Comparison of ENCODE assay signal across 8 cellular contexts in genomic region chr19:18589380-18590272, GRCh38. TPM values are rescaled to one million over a fixed set of nuclear protein-coding genes. Genes with fewer than 3 reads are reported as not detected.
DNase-seq lines count a peak whose midpoint lies in the region; ATAC-seq lines count a peak whose summit lies in the region.

No MANE protein-coding gene starts in this region.

- H3K27ac ChIP-seq in muscle layer of duodenum (ENCODE audit: low read length), result no peak overlapping the region
- peak overlapping the region; percentile 89 for H3K27ac ChIP-seq in temporal lobe (ENCODE audit: low read depth, low read length)

- H3K4me1 Mint-ChIP-seq in activated CD8-positive, alpha-beta memory T cell treated with anti-CD3 and anti-CD28 coated beads, Interleukin-2, amount 10 ng/mL, durations not matched to agents 7 days and 5 days, result peaks cover 46% of the 10 kb centered on the region

- no peaks in the 10 kb centered on the region for H3K9me3 ChIP-seq in muscle layer of duodenum (ENCODE audit: control insufficient read depth in 1 of 2, low read length in 2 of 2)

- peaks cover under 1% of the 10 kb centered on the region for H3K27me3 Mint-ChIP-seq in activated CD8-positive, alpha-beta memory T cell treated with anti-CD3 and anti-CD28 coated beads, Interleukin-2, amount 10 ng/mL, durations not matched to agents 7 days and 5 days

- peak overlapping the region; percentile 94 for H3K27ac Mint-ChIP-seq in activated CD8-positive, alpha-beta memory T cell treated with anti-CD3 and anti-CD28 coated beads, Interleukin-2, amount 10 ng/mL, durations not matched to agents 7 days and 5 days

- CTCF ChIA-PET in activated CD8-positive, alpha-beta memory T cell treated with anti-CD3 and anti-CD28 coated beads, Interleukin-2, amount 10 ng/mL, durations not matched to agents 7 days and 5 days (lab: Charles Lee), result interaction anchor here (0.7 to 5.4 kb wide), 39 partner anchors 8 to 901 kb away, joined by 3 to 67 read pairs (median 5); partner anchors contain the start of genes COPE, DDX49, ELL and FKBP8

- H3K9me3 Mint-ChIP-seq in activated CD8-positive, alpha-beta memory T cell treated with anti-CD3 and anti-CD28 coated beads, Interleukin-2, amount 10 ng/mL, durations not matched to agents 7 days and 5 days (ENCODE audit: low read depth), result no peaks in the 10 kb centered on the region

- H3K27me3 ChIP-seq in muscle layer of duodenum (ENCODE audit: low read depth, low read length), result no peaks in the 10 kb centered on the region

- peaks cover 5 to 8% of the 10 kb centered on the region in 2 donors for H3K36me3 ChIP-seq in muscle layer of duodenum (ENCODE audit: control insufficient read depth in 1 of 2, insufficient read depth in 2 of 2, low read length in 2 of 2)

- peaks cover 3% of the 10 kb centered on the region for H3K36me3 Mint-ChIP-seq in activated CD8-positive, alpha-beta memory T cell treated with anti-CD3 and anti-CD28 coated beads, Interleukin-2, amount 10 ng/mL, durations not matched to agents 7 days and 5 days

- H3K4me3 Mint-ChIP-seq in activated CD8-positive, alpha-beta memory T cell treated with anti-CD3 and anti-CD28 coated beads, Interleukin-2, amount 10 ng/mL, durations not matched to agents 7 days and 5 days, result peak overlapping the region; percentile 77

- ATAC-seq in GM18868 (IDR thresholded peaks at IDR 0.05; ENCODE audit: unreplicated experiment) (peak; percentile 26), HG03139 (IDR thresholded peaks at IDR 0.05; ENCODE audit: unreplicated experiment) (peak; percentile 30), esophagus mucosa (peak; percentile 76)
- peak; percentile 67 for ATAC-seq in activated CD8-positive, alpha-beta memory T cell treated with anti-CD3 and anti-CD28 coated beads, Interleukin-2, amount 10 ng/mL, durations not matched to agents 7 days and 5 days

- peaks cover 9 to 23% of the 10 kb centered on the region in 2 donors for H3K4me1 ChIP-seq in muscle layer of duodenum (ENCODE audit: control insufficient read depth in 1 of 2, insufficient read depth in 2 of 2, low read length in 2 of 2)

- DNase-seq in AG20443 (ENCODE audit: low spot score) (peak; percentile 82), NCI-H526 treated with DMSO at 0.1 percent for 48 hours (lab: John Stamatoyannopoulos, UW) (peak; percentile 39)
- peak; percentile 87 for DNase-seq in activated CD8-positive, alpha-beta memory T cell treated with anti-CD3 and anti-CD28 coated beads, Interleukin-2, amount 10 ng/mL, durations not matched to agents 7 days and 5 days

- peak overlapping the region; percentile 53 to 97 for H3K4me3 ChIP-seq in muscle layer of duodenum (ENCODE audit: low read depth in 1 of 2, low read length in 2 of 2)

RNA-seq across cellular contexts. Expression of gene REX1BD, which starts 1.0 kb away (rescaled TPM):
- 100 to 1,000 TPM in 1 of 2 experiments, 10 to 100 TPM in 1; 88.9 to 102 TPM for total RNA-seq in activated CD8-positive, alpha-beta memory T cell treated with anti-CD3 and anti-CD28 coated beads, Interleukin-2, amount 10 ng/mL, durations not matched to agents 7 days and 5 days
- total RNA-seq in esophagus mucosa (41.3 TPM), temporal lobe (27.5 TPM)

RNA-seq across cellular contexts. Expression of gene CRLF1, which starts 17.0 kb away (rescaled TPM):
- total RNA-seq in activated CD8-positive, alpha-beta memory T cell treated with anti-CD3 and anti-CD28 coated beads, Interleukin-2, amount 10 ng/mL, durations not matched to agents 7 days and 5 days, result not detected
- total RNA-seq in esophagus mucosa (7.9 TPM), temporal lobe (3.9 TPM)

RNA-seq across cellular contexts. Expression of gene UBA52, which starts 18.0 kb away (rescaled TPM):
- 1,000 to 10,000 TPM; 1,256 to 1,325 TPM for total RNA-seq in activated CD8-positive, alpha-beta memory T cell treated with anti-CD3 and anti-CD28 coated beads, Interleukin-2, amount 10 ng/mL, durations not matched to agents 7 days and 5 days
- total RNA-seq in esophagus mucosa, result 1,224 TPM
- 313 TPM for total RNA-seq in temporal lobe

RNA-seq across cellular contexts. Expression of gene TMEM59L, which starts 23.0 kb away (rescaled TPM):
- not detected for total RNA-seq in activated CD8-positive, alpha-beta memory T cell treated with anti-CD3 and anti-CD28 coated beads, Interleukin-2, amount 10 ng/mL, durations not matched to agents 7 days and 5 days
- total RNA-seq in esophagus mucosa, result 0.28 TPM
- total RNA-seq in temporal lobe, result 42.0 TPM

RNA-seq across cellular contexts. Expression of gene KXD1, which starts 32.0 kb away (rescaled TPM):
- 100 to 1,000 TPM; 106 to 113 TPM for total RNA-seq in activated CD8-positive, alpha-beta memory T cell treated with anti-CD3 and anti-CD28 coated beads, Interleukin-2, amount 10 ng/mL, durations not matched to agents 7 days and 5 days
- total RNA-seq in esophagus mucosa (60.2 TPM), temporal lobe (20.9 TPM)

Comparison
In these comparisons a context has a peak if more than half of its experiments do, and no peak if none do; other contexts are left out.
1. ATAC-seq: peak in every context shown above with its lines; median percentile 76 in esophagus mucosa; 67 in activated CD8-positive, alpha-beta memory T cell treated with anti-CD3 and anti-CD28 coated beads, Interleukin-2, amount 10 ng/mL, durations not matched to agents 7 days and 5 days; 30 in HG03139; 26 in GM18868.